8 cellular contexts compared by ENCODE assay signal in genomic region chr2:148876190-148876588, GRCh38. TPM values are rescaled to one million over a fixed set of nuclear protein-coding genes. Genes with fewer than 3 reads are reported as not detected.
DNase-seq lines count a peak whose midpoint lies in the region; ATAC-seq and TF ChIP-seq lines count a peak whose summit lies in the region.

No MANE protein-coding gene starts in this region.

- no peak for TF ChIP-seq POLR2A in prostate gland (IDR thresholded peaks at IDR 0.05)
- TF ChIP-seq POLR2A in lower leg skin (IDR thresholded peaks at IDR 0.05), result no peak

- 3% methylated on average over 26 of the region's 26 CpGs for WGBS in prostate gland
- 2 to 6% methylated on average over 26 of the region's 26 CpGs for WGBS in lower leg skin, 2 donors

- H3K27me3 ChIP-seq in OCI-LY3 (ENCODE audit: low read depth, low read length) (peaks cover 3% of the 10 kb centered on the region; the same call in 1 of the 2 replicates), prostate gland (replicated peaks; ENCODE audit: insufficient read depth) (no peaks in the 10 kb centered on the region)

- no peaks in the 10 kb centered on the region for H3K79me2 ChIP-seq in OCI-LY3 (ENCODE audit: low read length)

- TF ChIP-seq CTCF in GM12865 (IDR thresholded peaks at IDR 0.05; ENCODE audit: insufficient read depth, low read depth, low read length, missing control alignments) (no peak), OCI-LY3 (IDR thresholded peaks at IDR 0.05; ENCODE audit: low read depth, low read length) (no peak), prostate gland (IDR thresholded peaks at IDR 0.05) (no peak), lower leg skin (IDR thresholded peaks at IDR 0.05) (no peak)

- no peaks in the 10 kb centered on the region; the same call in 1 of the 2 replicates for H3K4me1 ChIP-seq in OCI-LY3 (ENCODE audit: low read length)
- H3K4me1 ChIP-seq in prostate gland (replicated peaks), result no peaks in the 10 kb centered on the region

- peak overlapping the region; percentile 78 to 84 for H3K4me3 Mint-ChIP-seq in effector memory CD8-positive, alpha-beta T cell

- H3K36me3 ChIP-seq in OCI-LY3 (replicated peaks; ENCODE audit: low read depth, low read length) (no peaks in the 10 kb centered on the region), prostate gland (no peaks in the 10 kb centered on the region)

- peak; percentile 2 for DNase-seq in GM12865 (ENCODE audit: low read depth)
- DNase-seq in effector memory CD8-positive, alpha-beta T cell, result no peak
- no peak for DNase-seq in prostate gland (ENCODE audit: low spot score)
- no peak for DNase-seq in lower leg skin (ENCODE audit: low spot score in 2 of 2)
- DNase-seq in hepatic stellate cell (ENCODE audit: low spot score), result no peak
- DNase-seq in cerebellar nuclear complex (lab: John Stamatoyannopoulos, UW), result no peak
- DNase-seq in putamen (ENCODE audit: low spot score), result no peak

- peaks cover 4% of the 10 kb centered on the region for H3K36me3 Mint-ChIP-seq in effector memory CD8-positive, alpha-beta T cell (ENCODE audit: insufficient read depth)

- no peaks in the 10 kb centered on the region for H3K9me3 ChIP-seq in OCI-LY3 (ENCODE audit: insufficient read depth, low read length)
- H3K9me3 ChIP-seq in prostate gland, result no peaks in the 10 kb centered on the region

- peaks cover 0 to 18% of the 10 kb centered on the region in 2 donors for H3K4me1 Mint-ChIP-seq in effector memory CD8-positive, alpha-beta T cell (ENCODE audit: low read depth in 2 of 2)

- intact Hi-C loops in prostate gland (cut with DNase I) (loop anchor here (10.0 kb wide), 1 partner anchor 231 kb away; the partner anchor contains the start of gene EPC2), lower leg skin (cut with DNase I; ENCODE audit: low total_unique reads) (no loop called here)

- H3K4me2 ChIP-seq in OCI-LY3 (ENCODE audit: low read length), result peak overlapping the region; percentile 84

- H3K4me3 ChIP-seq in GM12865 (ENCODE audit: low read depth, low read length) (peak overlapping the region; percentile 33), OCI-LY3 (ENCODE audit: low read length) (peak overlapping the region; percentile 80), prostate gland (peak overlapping the region; percentile 58 to 74), lower leg skin (ENCODE audit: low read depth, poor library complexity, severe bottlenecking) (no peak overlapping the region)

- H4K20me1 ChIP-seq in OCI-LY3 (ENCODE audit: insufficient read depth, low read length), result no peaks in the 10 kb centered on the region

- peak; percentile 14 for ATAC-seq in effector memory CD8-positive, alpha-beta T cell (replicated peaks)

- peak overlapping the region; percentile 13; the same call in 1 of the 2 replicates for H3K9ac ChIP-seq in OCI-LY3 (ENCODE audit: low read length)

- H3K27me3 Mint-ChIP-seq in effector memory CD8-positive, alpha-beta T cell, result peaks cover 37 to 39% of the 10 kb centered on the region in 2 donors

- H2AFZ ChIP-seq in OCI-LY3 (ENCODE audit: low read depth, low read length), result peak overlapping the region; percentile 43; the same call in 1 of the 2 replicates

- peak overlapping the region; percentile 49 to 80 for H3K27ac Mint-ChIP-seq in effector memory CD8-positive, alpha-beta T cell

- H3K27ac ChIP-seq in OCI-LY3 (ENCODE audit: low read length) (no peak overlapping the region), prostate gland (peak overlapping the region; percentile 86 to 93)

- H3K9me3 Mint-ChIP-seq in effector memory CD8-positive, alpha-beta T cell, result no peaks in the 10 kb centered on the region

RNA-seq across cellular contexts. Expression of gene KIF5C, which starts 1.2 kb away (rescaled TPM):
- total RNA-seq in prostate gland (100 to 1,000 TPM in 1 of 2 donors, 10 to 100 TPM in 1; 84.3 to 123 TPM), lower leg skin (1 to 10 TPM in 3 of 4 donors, under 1 TPM in 1; 0.99 to 1.9 (median 1.3) TPM)

Comparison
In these comparisons a context has a peak if more than half of its experiments do, and no peak if none do; other contexts are left out.
1. RNA of gene KIF5C, which starts 1.2 kb away (total RNA-seq): 84.3 to 123 TPM in prostate gland; 0.99 to 1.9 TPM in lower leg skin; every median in the first group is over 10 times any median in the second.